In genomic region chr7:120337308-120337907, GRCh38 we compare ENCODE assay signal across 8 cellular contexts.
A peak's percentile ranks its signal among the peaks of the same experiment; 100 is the strongest.
DNase-seq lines count a peak whose midpoint lies in the region; TF ChIP-seq lines count a peak whose summit lies in the region.
"Had no signal": no experiment of that assay in that cellular context is flagged by ENCODE, and none has a peak within 500 bp of the region (broad histone marks: within the 10 kb centered on the region; RNA-seq: fewer than 3 reads in every experiment).

No MANE protein-coding gene starts in this region.

- H3K4me3 ChIP-seq in H7 (ENCODE audit: insufficient read depth, low read depth, low read length) (no peak overlapping the region), fibroblast of the aortic adventitia (ENCODE audit: low read depth, low read length) (no peak overlapping the region)

- DNase-seq in GM13977 (ENCODE audit: low spot score) (peak; percentile 10), H7 (peak; percentile 26), NCI-H2171 (lab: John Stamatoyannopoulos, UW) (peak; percentile 1), fibroblast of the aortic adventitia (ENCODE audit: low read depth) (peak; percentile 18), T-helper 2 cell (no peak)
- DNase-seq in stimulated activated naive CD4-positive, alpha-beta T cell (lab: John Stamatoyannopoulos, UW): no peak
- no peak for DNase-seq in activated CD4-positive, alpha-beta T cell treated with anti-CD3 and anti-CD28 coated beads, Interleukin-2, amount 50 U/mL, for 48 hours
- DNase-seq: naive B cell had no signal

- TF ChIP-seq CTCF in GM13977 (IDR thresholded peaks at IDR 0.05; ENCODE audit: extremely low read depth, insufficient read depth, missing control alignments) (peak; percentile 22), fibroblast of the aortic adventitia (IDR thresholded peaks at IDR 0.05; ENCODE audit: insufficient read depth, low read length) (peak; percentile 57)

- no peaks in the 10 kb centered on the region for H3K27me3 ChIP-seq in H7 (ENCODE audit: control insufficient read depth, insufficient read depth, low read length)

- H3K36me3 ChIP-seq in H7 (replicated peaks; ENCODE audit: control insufficient read depth, insufficient read depth, low read length): no peaks in the 10 kb centered on the region

- in situ Hi-C loops in GM13977 (cut with MboI; ENCODE audit: low pct_unique_long_range_greater_than_20kb, low sequenced_read_pairs, unreplicated experiment): no loop called here

Comparison
In these comparisons a context has a peak if more than half of its experiments do, and no peak if none do; other contexts are left out.
1. DNase-seq: peak in GM13977 (single experiment), H7 (single experiment), NCI-H2171 (single experiment) and fibroblast of the aortic adventitia (single experiment); none in stimulated activated naive CD4-positive, alpha-beta T cell (0 of 6), activated CD4-positive, alpha-beta T cell treated with anti-CD3 and anti-CD28 coated beads, Interleukin-2, amount 50 U/mL, for 48 hours (0 of 2) and T-helper 2 cell (0 of 5).